In genomic region chr17:69684251-69684650, GRCh38 we compare ENCODE assay signal across 32 cellular contexts.
"Had no signal": no experiment of that assay in that cellular context is flagged by ENCODE, and none has a peak within 500 bp of the region (broad histone marks: within the 10 kb centered on the region; RNA-seq: fewer than 3 reads in every experiment).

No MANE protein-coding gene starts in this region.

- H3K27ac ChIP-seq: adrenal gland, cardiac muscle cell, VCaP had no signal

- H3K4me3 ChIP-seq: adrenal gland, cardiac muscle cell had no signal

- FAIRE-seq: bronchial epithelial cell, TTC549 had no signal

- H3K4me1 ChIP-seq: adrenal gland had no signal

- H3K27me3 ChIP-seq: adrenal gland, cardiac muscle cell had no signal

- ATAC-seq: activated CD8-positive, alpha-beta T cell treated with anti-CD3 and anti-CD28 coated beads for 36 hours; activated naive CD4-positive, alpha-beta T cell treated with anti-CD3 and anti-CD28 coated beads, Interleukin-2, amount 50 U/mL, for 72 hours; activated T-cell treated with anti-CD3 and anti-CD28 coated beads, Interleukin-2, amount 50 U/mL, for 4 hours; activated T-cell treated with anti-CD3 and anti-CD28 coated beads, Interleukin-2, amount 50 U/mL, for 72 hours; activated T-helper 17 cell treated with anti-CD3 and anti-CD28 coated beads, Interleukin-2, amount 50 U/mL, for 72 hours had no signal

- DNase-seq: activated B cell treated with CpG ODN at 0.5 μM for 24 hours; activated CD4-positive, alpha-beta memory T cell treated with anti-CD3 and anti-CD28 coated beads for 36 hours; activated CD4-positive, alpha-beta T cell treated with anti-CD3 and anti-CD28 coated beads for 4 hours; activated CD4-positive, alpha-beta T cell treated with anti-CD3 and anti-CD28 coated beads, Interleukin-2, amount 10 ng/mL, durations not matched to agents 24 days and 14 days; activated CD4-positive, alpha-beta T cell treated with anti-CD3 and anti-CD28 coated beads, Interleukin-2, amount 50 U/mL, for 1 hour; activated CD4-positive, alpha-beta T cell treated with anti-CD3 and anti-CD28 coated beads, Interleukin-2, amount 50 U/mL, for 4 hours; activated CD4-positive, CD25-positive, alpha-beta regulatory T cell treated with anti-CD3 and anti-CD28 coated beads, Interleukin-2, amount 50 U/mL, for 72 hours; activated CD8-positive, alpha-beta memory T cell treated with anti-CD3 and anti-CD28 coated beads, Interleukin-2, amount 50 U/mL, for 4 hours; activated CD8-positive, alpha-beta T cell treated with anti-CD3 and anti-CD28 coated beads for 36 hours; activated effector memory CD4-positive, alpha-beta T cell treated with anti-CD3 and anti-CD28 coated beads, Interleukin-2, amount 50 U/mL, for 16 hours; activated gamma-delta T cell treated with Interleukin-2 at 50 U/mL for 16 hours; activated naive CD4-positive, alpha-beta T cell; activated naive CD4-positive, alpha-beta T cell treated with anti-CD3 and anti-CD28 coated beads for 36 hours; activated naive CD4-positive, alpha-beta T cell treated with anti-CD3 and anti-CD28 coated beads, Interleukin-2, amount 50 U/mL, for 16 hours; activated naive CD8-positive, alpha-beta T cell treated with anti-CD3 and anti-CD28 coated beads for 36 hours; activated T-cell treated with anti-CD3 and anti-CD28 coated beads for 4 hours; activated T-cell treated with anti-CD3 and anti-CD28 coated beads, Interleukin-2, amount 50 U/mL, for 1 hour; activated T-cell treated with anti-CD3 and anti-CD28 coated beads, Interleukin-2, amount 50 U/mL, for 4 hours; activated T-cell treated with anti-CD3 and anti-CD28 coated beads, Interleukin-2, amount 50 U/mL, for 72 hours; adrenal gland; amniotic stem cell; aorta; caudate nucleus; cerebellar nuclear complex; T-helper 2 cell; T-helper 9 cell had no signal

- H3K9me3 ChIP-seq: adrenal gland had no signal

- H3K36me3 ChIP-seq: adrenal gland, cardiac muscle cell had no signal
